31 cellular contexts compared by ENCODE assay signal in genomic region chr2:224158061-224158460, GRCh38.
"Had no signal": no experiment of that assay in that cellular context is flagged by ENCODE, and none has a peak within 500 bp of the region (broad histone marks: within the 10 kb centered on the region; RNA-seq: fewer than 3 reads in every experiment).

No MANE protein-coding gene starts in this region.

- H3K36me3 ChIP-seq: MG63 had no signal

- H3K9me3 ChIP-seq: MG63 had no signal

- H3K27me3 ChIP-seq: MG63 had no signal

- H3K4me3 ChIP-seq: MG63 had no signal

- H3K9ac ChIP-seq: KMS-11 had no signal

- H3K27ac ChIP-seq: KMS-11 had no signal

- H3K4me2 ChIP-seq: KMS-11 had no signal

- DNase-seq: Karpas-422, Kasumi-1, KG1, MG63, MM.1S, MV-4-11, NCI-H1048, NCI-H1092, NCI-H1105, NCI-H1105 treated with DMSO at 0.1 percent for 48 hours, NCI-H1417, NCI-H1417 treated with DMSO at 0.1 percent for 48 hours, NCI-H1436, NCI-H1436 treated with DMSO at 0.1 percent for 48 hours, NCI-H146, NCI-H1694, NCI-H1694 treated with DMSO at 0.1 percent for 48 hours, NCI-H187, NCI-H187 treated with DMSO at 0.1 percent for 48 hours, NCI-H1930, NCI-H2029, NCI-H2029 treated with DMSO at 0.1 percent for 48 hours, NCI-H2081, NCI-H2081 treated with DMSO at 0.1 percent for 48 hours, NCI-H2107, NCI-H2171, NCI-H2171 treated with DMSO at 0.1 percent for 48 hours, NCI-H2227 treated with DMSO at 0.1 percent for 48 hours, NCI-H226, NCI-H345 had no signal
